In genomic region chr2:96866986-96867755, GRCh38 we compare ENCODE assay signal across 8 cellular contexts. TPM values are rescaled to one million over a fixed set of nuclear protein-coding genes. Genes with fewer than 3 reads are reported as not detected.
DNase-seq lines count a peak whose midpoint lies in the region; ATAC-seq and TF ChIP-seq lines count a peak whose summit lies in the region.

No MANE protein-coding gene starts in this region.

- POLR2A ChIA-PET in RWPE1 (lab: Yijun Ruan, JAX; ENCODE audit: low non-redundant PET), result interaction anchor here (1.6 kb wide), 1 partner anchor 9 kb away, joined by 9 read pairs; the partner anchor contains the start of gene ANKRD39

- H3K27ac ChIP-seq in RWPE1, result peak overlapping the region; percentile 89
- peak overlapping the region; percentile 75 for H3K27ac ChIP-seq in epithelial cell of prostate
- H3K27ac ChIP-seq in prostate gland, result peak overlapping the region; percentile 98 to 99
- H3K27ac ChIP-seq in foreskin keratinocyte, result no peak overlapping the region

- peaks cover 13% of the 10 kb centered on the region for H3K36me3 ChIP-seq in ES-I3 (ENCODE audit: insufficient read depth, low read length)
- peaks cover 15 to 35% of the 10 kb centered on the region in 2 donors for H3K36me3 ChIP-seq in prostate gland

- peak overlapping the region; percentile 99 to 100 for H3K4me3 ChIP-seq in prostate gland

- TF ChIP-seq POLR2A in prostate gland (IDR thresholded peaks at IDR 0.05), result no peak

- no peak for ATAC-seq in GM21825 (IDR thresholded peaks at IDR 0.05; ENCODE audit: unreplicated experiment)
- no peak for ATAC-seq in foreskin keratinocyte

- H3K9me3 ChIP-seq in ES-I3 (ENCODE audit: control insufficient read depth, insufficient read depth, low read length), result no peaks in the 10 kb centered on the region
- no peaks in the 10 kb centered on the region for H3K9me3 ChIP-seq in prostate gland

- TF ChIP-seq CTCF in RWPE1 (conservative IDR thresholded peaks at IDR 0.05; ENCODE audit: low read depth), result no peak
- TF ChIP-seq CTCF in prostate gland (IDR thresholded peaks at IDR 0.05), result no peak
- TF ChIP-seq CTCF in foreskin keratinocyte (conservative IDR thresholded peaks at IDR 0.05), result no peak

- CTCF ChIA-PET in RWPE1 (lab: Yijun Ruan, JAX), result interaction anchor here (1.4 to 3.1 kb wide), 3 partner anchors 9 to 83 kb away, joined by 7 to 27 read pairs (median 12); partner anchors contain the start of gene ANKRD39

- H3K9ac ChIP-seq in ES-I3 (ENCODE audit: low read depth, low read length), result peak overlapping the region; percentile 93

- DNase-seq in RWPE1 (ENCODE audit: low spot score) (no peak), epithelial cell of prostate (ENCODE audit: low read depth, low spot score) (no peak), prostate gland (ENCODE audit: low spot score) (no peak), NCI-H2227 treated with DMSO at 0.1 percent for 48 hours (lab: John Stamatoyannopoulos, UW) (no peak), foreskin keratinocyte (no peak), ecto neural progenitor cell (ENCODE audit: low spot score) (no peak)

- 32% methylated on average over 22 of the region's 22 CpGs for WGBS in prostate gland

- peaks cover 11% of the 10 kb centered on the region for H3K4me1 ChIP-seq in ES-I3 (ENCODE audit: insufficient read depth, low read length)
- H3K4me1 ChIP-seq in prostate gland (replicated peaks), result peaks cover 11% of the 10 kb centered on the region
- H3K4me1 ChIP-seq in foreskin keratinocyte, result peaks cover 7% of the 10 kb centered on the region

- H3K27me3 ChIP-seq in prostate gland (replicated peaks; ENCODE audit: insufficient read depth) (no peaks in the 10 kb centered on the region), foreskin keratinocyte (no peaks in the 10 kb centered on the region)

- intact Hi-C loops in prostate gland (cut with DNase I), result loop anchor here (10.0 kb wide), 1 partner anchor 332 kb away; the partner anchor contains the start of gene ARID5A

RNA-seq across cellular contexts. Expression of gene SEMA4C, which starts 2.7 kb away (rescaled TPM):
- total RNA-seq in prostate gland (10 to 100 TPM; 35.8 to 45.9 TPM), foreskin keratinocyte (9.5 and 10.5 TPM in 2 replicates)
- 6.2 and 6.6 TPM in 2 replicates for polyA plus RNA-seq in foreskin keratinocyte

RNA-seq across cellular contexts. Expression of gene ANKRD39, which starts 9.4 kb away (rescaled TPM):
- total RNA-seq in prostate gland, result 10 to 100 TPM; 21.2 to 38.7 TPM
- total RNA-seq in foreskin keratinocyte, result 10.5 and 10.6 TPM in 2 replicates
- polyA plus RNA-seq in foreskin keratinocyte, result 19.0 and 19.2 TPM in 2 replicates

RNA-seq across cellular contexts. Expression of gene ANKRD23, which starts 23.4 kb away (rescaled TPM):
- total RNA-seq in prostate gland, result 10 to 100 TPM; 11.4 to 15.2 TPM
- total RNA-seq in foreskin keratinocyte, result 0.92 and 1.2 TPM in 2 replicates
- 0.57 and 0.59 TPM in 2 replicates for polyA plus RNA-seq in foreskin keratinocyte

RNA-seq across cellular contexts. Expression of gene CNNM3, which starts 51.1 kb away (rescaled TPM):
- total RNA-seq in prostate gland (10 to 100 TPM; 29.7 to 29.8 TPM), foreskin keratinocyte (3.8 and 4.7 TPM in 2 replicates)
- polyA plus RNA-seq in foreskin keratinocyte, result 2.6 and 2.7 TPM in 2 replicates
